ENCODE assay signal across 30 cellular contexts in genomic region chr7:16502303-16502702, GRCh38. TPM values are rescaled to one million over a fixed set of nuclear protein-coding genes. Genes with fewer than 3 reads are reported as not detected.
"Had no signal": no experiment of that assay in that cellular context is flagged by ENCODE, and none has a peak within 500 bp of the region (broad histone marks: within the 10 kb centered on the region; RNA-seq: fewer than 3 reads in every experiment).

No MANE protein-coding gene starts in this region.

- H3K9me3 ChIP-seq: left ventricle myocardium inferior, mucosa of descending colon, pancreas, prostate gland, spleen, suprapubic skin, uterus had no signal

- H3K36me3 ChIP-seq: left ventricle myocardium inferior, pancreas, prostate gland, spleen, suprapubic skin, tibial nerve, uterus had no signal

- H3K4me1 ChIP-seq: left ventricle myocardium inferior, pancreas, prostate gland, spleen, suprapubic skin, tibial nerve, uterus had no signal

- H3K27ac ChIP-seq: hepatocyte, left ventricle myocardium inferior, pancreas, prostate gland, spleen, suprapubic skin, tibial nerve, uterus had no signal

- H3K27me3 ChIP-seq: hepatocyte, pancreas, spleen, suprapubic skin, tibial nerve, uterus had no signal

- H3K4me3 ChIP-seq: hepatocyte, left ventricle myocardium inferior, lung, mucosa of descending colon, pancreas, prostate gland, spleen, suprapubic skin, tibial nerve, uterus had no signal

- DNase-seq: islet precursor cell; left ventricle myocardium inferior; midbrain; mucosa of descending colon; naive thymus-derived CD4-positive, alpha-beta T cell; nucleus accumbens; pancreas; retina; right cardiac atrium; small intestine; spleen; stimulated activated CD4-positive, alpha-beta T cell treated with anti-CD3 and anti-CD28 coated beads, Interleukin-4, amount 100 ng/mL, for 24 hours; stimulated activated naive CD4-positive, alpha-beta T cell; uterus had no signal

RNA-seq across cellular contexts. Expression of gene LRRC72, which starts 24.3 kb away (rescaled TPM):
- total RNA-seq: hepatocyte; kidney epithelial cell; left ventricle myocardium inferior; lower leg skin; lung; mesenteric fat pad; mucosa of descending colon; myocyte; naive thymus-derived CD4-positive, alpha-beta T cell; natural killer cell treated with Interleukin-12 subunit alpha and Interleukin-12 subunit beta and Interleukin-15 and Interleukin-18, amount 100 ng/mL, for 72 hours; osteoblast; pancreas; prostate gland; right cardiac atrium; sciatic nerve; spleen; subcutaneous adipose tissue; suprapubic skin; tibial nerve; ureter; uterus had no signal
- polyA plus RNA-seq: hepatocyte; lung; naive thymus-derived CD4-positive, alpha-beta T cell; neural cell; pancreas; right cardiac atrium; small intestine; spleen; thymus had no signal

RNA-seq across cellular contexts. Expression of gene SOSTDC1, which starts 36.8 kb away (rescaled TPM):
- total RNA-seq: mesenteric fat pad; myocyte; naive thymus-derived CD4-positive, alpha-beta T cell; natural killer cell treated with Interleukin-12 subunit alpha and Interleukin-12 subunit beta and Interleukin-15 and Interleukin-18, amount 100 ng/mL, for 72 hours; osteoblast; spleen; subcutaneous adipose tissue; ureter had no signal
- polyA plus RNA-seq: naive thymus-derived CD4-positive, alpha-beta T cell; spleen had no signal
